In the genomic region with DNA sequence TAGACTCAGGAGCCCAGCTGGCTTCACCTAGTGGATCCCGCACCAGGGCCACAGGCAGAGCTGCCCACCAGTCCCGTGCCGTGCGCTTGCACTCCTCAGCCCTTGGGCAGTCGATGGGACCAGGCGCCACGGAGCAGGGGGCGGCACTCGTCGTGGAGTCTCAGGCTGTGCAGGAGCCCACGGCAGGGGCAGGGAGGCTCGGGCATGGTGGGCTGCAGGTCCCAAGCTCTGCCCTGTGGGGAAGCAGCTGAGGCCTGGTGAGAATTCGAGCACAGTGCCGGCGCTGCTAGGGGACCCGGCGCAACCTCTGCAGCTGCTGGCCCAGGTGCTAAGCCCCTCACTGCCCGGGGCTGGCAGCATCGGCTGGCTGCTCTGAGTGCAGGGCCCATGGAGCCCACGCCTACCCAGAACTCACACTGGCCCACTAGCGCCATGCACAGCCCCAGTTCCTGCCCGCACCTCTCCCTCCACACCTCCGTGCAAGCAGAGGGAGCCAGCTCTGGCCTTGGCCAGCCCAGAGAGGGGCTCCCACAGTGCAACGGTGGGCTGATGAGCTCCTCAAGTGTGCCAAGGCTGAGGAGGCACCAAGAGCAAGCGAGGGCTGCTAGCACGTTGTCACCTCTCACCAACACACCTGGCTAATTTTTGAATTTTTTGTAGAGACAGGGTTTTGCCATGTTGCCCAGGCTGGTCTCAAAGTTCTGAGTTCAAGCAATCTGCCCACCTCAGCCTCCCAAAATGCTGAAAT, we compare ENCODE assay signal across 22 cellular contexts.
DNase-seq lines count a peak whose midpoint lies in the region; ATAC-seq and TF ChIP-seq lines count a peak whose summit lies in the region.
"Had no signal": no experiment of that assay in that cellular context is flagged by ENCODE, and none has a peak within 500 bp of the region (broad histone marks: within the 10 kb centered on the region; RNA-seq: fewer than 3 reads in every experiment).

No MANE protein-coding gene starts in this region.

- POLR2A ChIA-PET in RWPE1 (lab: Yijun Ruan, JAX; ENCODE audit: low non-redundant PET), result no interaction called here

- H2BK15ac ChIP-seq in neuronal stem cell (ENCODE audit: low read length), result no peak overlapping the region

- no peaks in the 10 kb centered on the region for H3K9me3 Mint-ChIP-seq in natural killer cell treated with Interleukin-12 subunit alpha and Interleukin-12 subunit beta and Interleukin-15 and Interleukin-18, amount 100 ng/mL, for 72 hours
- H3K9me3 Mint-ChIP-seq in natural killer cell, result no peaks in the 10 kb centered on the region
- no peaks in the 10 kb centered on the region for H3K9me3 Mint-ChIP-seq in stimulated activated memory B cell treated with anti-CD40 and anti-IgM and Interleukin-4, amounts not matched to agents 10 μg/mL and 1 μg/mL and 100 μg/mL, for 72 hours
- H3K9me3 Mint-ChIP-seq: CD4-positive, alpha-beta T cell; CD8-positive, alpha-beta memory T cell had no signal

- H2AK5ac ChIP-seq in neuronal stem cell (ENCODE audit: low read depth, low read length), result no peak overlapping the region

- TF ChIP-seq CTCF in natural killer cell (IDR thresholded peaks at IDR 0.05) (no peak), RWPE1 (conservative IDR thresholded peaks at IDR 0.05; ENCODE audit: low read depth) (no peak)

- no peak overlapping the region for H3K4me2 ChIP-seq in neuronal stem cell (ENCODE audit: insufficient read depth, low read length, poor library complexity, severe bottlenecking)
- H3K4me2 ChIP-seq: A549; BLaER1 treated with 17β-estradiol and CSF1 and Interleukin-3, amounts not matched to agents 10 nM and 100 nM had no signal

- H3K27me3 Mint-ChIP-seq in natural killer cell treated with Interleukin-12 subunit alpha and Interleukin-12 subunit beta and Interleukin-15 and Interleukin-18, amount 100 ng/mL, for 72 hours, result no peaks in the 10 kb centered on the region
- H3K27me3 Mint-ChIP-seq in natural killer cell (ENCODE audit: low read depth in 2 of 2), result no peaks in the 10 kb centered on the region
- no peaks in the 10 kb centered on the region for H3K27me3 Mint-ChIP-seq in stimulated activated memory B cell treated with anti-CD40 and anti-IgM and Interleukin-4, amounts not matched to agents 10 μg/mL and 1 μg/mL and 100 μg/mL, for 72 hours
- H3K27me3 Mint-ChIP-seq: CD4-positive, alpha-beta T cell had no signal

- H3K4me1 Mint-ChIP-seq in natural killer cell treated with Interleukin-12 subunit alpha and Interleukin-12 subunit beta and Interleukin-15 and Interleukin-18, amount 100 ng/mL, for 72 hours (ENCODE audit: low read depth in 2 of 2), result no peaks in the 10 kb centered on the region
- no peaks in the 10 kb centered on the region for H3K4me1 Mint-ChIP-seq in natural killer cell
- H3K4me1 Mint-ChIP-seq in stimulated activated memory B cell treated with anti-CD40 and anti-IgM and Interleukin-4, amounts not matched to agents 10 μg/mL and 1 μg/mL and 100 μg/mL, for 72 hours, result no peaks in the 10 kb centered on the region

- H3K4me1 ChIP-seq in neuronal stem cell (ENCODE audit: control insufficient read depth in 2 of 2, insufficient read depth in 1 of 2, low read depth in 1 of 2, low read length in 2 of 2), result no peaks in the 10 kb centered on the region
- H3K4me1 ChIP-seq: A549; BE2C; BLaER1 treated with 17β-estradiol and CSF1 and Interleukin-3, amounts not matched to agents 10 nM and 100 nM had no signal

- CTCF ChIA-PET in RWPE1 (lab: Yijun Ruan, JAX), result interaction anchor here (1.0 kb wide), 1 partner anchor 151 kb away, joined by 3 read pairs; no protein-coding TSS in a partner anchor

- no peak overlapping the region for H3K18ac ChIP-seq in neuronal stem cell (ENCODE audit: low read length)

- no peaks in the 10 kb centered on the region for H3K36me3 Mint-ChIP-seq in natural killer cell treated with Interleukin-12 subunit alpha and Interleukin-12 subunit beta and Interleukin-15 and Interleukin-18, amount 100 ng/mL, for 72 hours
- no peaks in the 10 kb centered on the region for H3K36me3 Mint-ChIP-seq in natural killer cell
- H3K36me3 Mint-ChIP-seq in stimulated activated memory B cell treated with anti-CD40 and anti-IgM and Interleukin-4, amounts not matched to agents 10 μg/mL and 1 μg/mL and 100 μg/mL, for 72 hours, result no peaks in the 10 kb centered on the region
- H3K36me3 Mint-ChIP-seq: CD14-positive monocyte had no signal

- H2BK120ac ChIP-seq in neuronal stem cell (ENCODE audit: low read depth, low read length), result no peak overlapping the region

- intact Hi-C loops in natural killer cell (cut with micrococcal nuclease), result no loop called here

- H3K9ac ChIP-seq in neuronal stem cell (ENCODE audit: low read depth, low read length, poor library complexity), result no peak overlapping the region
- H3K9ac ChIP-seq: BLaER1 treated with 17β-estradiol and CSF1 and Interleukin-3, amounts not matched to agents 10 nM and 100 nM; GM23248 had no signal

- WGBS in neuronal stem cell (ENCODE audit: extremely low coverage in 2 of 2, insufficient read length in 2 of 2, insufficient replicate concordance in 1 of 2), 2 donors, result no CpG with 5 or more reads among the region's 26 CpGs

- H2AFZ ChIP-seq in neuronal stem cell (ENCODE audit: low read length), result no peak overlapping the region
- H2AFZ ChIP-seq: GM23248 had no signal

- H3K79me1 ChIP-seq in neuronal stem cell (ENCODE audit: low read depth, low read length), result no peaks in the 10 kb centered on the region

- H3K27me3 ChIP-seq in neuronal stem cell (ENCODE audit: control insufficient read depth in 3 of 3, insufficient read depth in 3 of 3, low read depth in 1 of 3, low read length in 3 of 3), result no peaks in the 10 kb centered on the region
- H3K27me3 ChIP-seq: BE2C; BLaER1 treated with 17β-estradiol and CSF1 and Interleukin-3, amounts not matched to agents 10 nM and 100 nM had no signal

- DNase-seq in natural killer cell treated with Interleukin-12 subunit alpha and Interleukin-12 subunit beta and Interleukin-15 and Interleukin-18, amount 100 ng/mL, for 72 hours (ENCODE audit: low spot score), result no peak
- DNase-seq in natural killer cell, result no peak
- no peak for DNase-seq in neuronal stem cell (ENCODE audit: low spot score)
- no peak for DNase-seq in RWPE1 (ENCODE audit: low spot score)
- DNase-seq in SIG-M5 (lab: John Stamatoyannopoulos, UW), result no peak
- DNase-seq: 8988T; ACHN; AML-193; BE2C; CD4-positive, alpha-beta T cell; CD8-positive, alpha-beta memory T cell; DMS153; DND-41; GM23248; H7; HFFc6 had no signal

- ATAC-seq in natural killer cell treated with Interleukin-12 subunit alpha and Interleukin-12 subunit beta and Interleukin-15 and Interleukin-18, amount 100 ng/mL, for 72 hours, result peak; percentile 43 to 59
- no peak for ATAC-seq in natural killer cell
- ATAC-seq in stimulated activated memory B cell treated with anti-CD40 and anti-IgM and Interleukin-4, amounts not matched to agents 10 μg/mL and 1 μg/mL and 100 μg/mL, for 72 hours, result peak; percentile 43
- no peak for ATAC-seq in GM18907 (IDR thresholded peaks at IDR 0.05; ENCODE audit: unreplicated experiment)
- ATAC-seq: A549, HCT116 had no signal

- no peak overlapping the region for H3K23ac ChIP-seq in neuronal stem cell (ENCODE audit: low read depth, low read length, poor library complexity)

- H3K9me3 ChIP-seq in neuronal stem cell (replicated peaks in 1 of 2; ENCODE audit: control insufficient read depth in 2 of 2, insufficient read depth in 1 of 2, low read depth in 1 of 2, low read length in 2 of 2), result no peaks in the 10 kb centered on the region
- H3K9me3 ChIP-seq: A549, BE2C had no signal

- H4K91ac ChIP-seq in neuronal stem cell (ENCODE audit: low read depth, low read length, poor library complexity), result no peak overlapping the region

- no peak overlapping the region for H2BK5ac ChIP-seq in neuronal stem cell (ENCODE audit: low read length)

- peak overlapping the region; percentile 3 for H3K14ac ChIP-seq in neuronal stem cell (ENCODE audit: low read length)

- H2BK12ac ChIP-seq in neuronal stem cell (ENCODE audit: low read length), result no peak overlapping the region

- H3K27ac ChIP-seq in neuronal stem cell (replicated peaks; ENCODE audit: low read length) (no peak overlapping the region), RWPE1 (no peak overlapping the region)
- H3K27ac ChIP-seq: A549; BLaER1 treated with 17β-estradiol and CSF1 and Interleukin-3, amounts not matched to agents 10 nM and 100 nM; GM23248 had no signal

- no peak overlapping the region for H3K4me3 ChIP-seq in neuronal stem cell (ENCODE audit: low read length in 2 of 2)
- H3K4me3 ChIP-seq: A549; BLaER1 treated with 17β-estradiol and CSF1 and Interleukin-3, amounts not matched to agents 10 nM and 100 nM; GM23248 had no signal

- no peak overlapping the region for H3K4ac ChIP-seq in neuronal stem cell (ENCODE audit: low read length)

- no peaks in the 10 kb centered on the region for H3K36me3 ChIP-seq in neuronal stem cell (replicated peaks in 1 of 2; ENCODE audit: control insufficient read depth in 2 of 2, insufficient read depth in 2 of 2, low read length in 2 of 2)
- H3K36me3 ChIP-seq: BE2C; BLaER1 treated with 17β-estradiol and CSF1 and Interleukin-3, amounts not matched to agents 10 nM and 100 nM had no signal

- H4K8ac ChIP-seq in neuronal stem cell (ENCODE audit: low read depth, low read length), result no peak overlapping the region

- H3K27ac Mint-ChIP-seq in natural killer cell treated with Interleukin-12 subunit alpha and Interleukin-12 subunit beta and Interleukin-15 and Interleukin-18, amount 100 ng/mL, for 72 hours, result no peak overlapping the region
- H3K27ac Mint-ChIP-seq in natural killer cell, result no peak overlapping the region
- H3K27ac Mint-ChIP-seq in stimulated activated memory B cell treated with anti-CD40 and anti-IgM and Interleukin-4, amounts not matched to agents 10 μg/mL and 1 μg/mL and 100 μg/mL, for 72 hours, result no peak overlapping the region
- H3K27ac Mint-ChIP-seq: CD4-positive, alpha-beta T cell; HFFc6 had no signal

- no peak overlapping the region for H3K4me3 Mint-ChIP-seq in natural killer cell treated with Interleukin-12 subunit alpha and Interleukin-12 subunit beta and Interleukin-15 and Interleukin-18, amount 100 ng/mL, for 72 hours
- no peak overlapping the region for H3K4me3 Mint-ChIP-seq in natural killer cell
- H3K4me3 Mint-ChIP-seq in stimulated activated memory B cell treated with anti-CD40 and anti-IgM and Interleukin-4, amounts not matched to agents 10 μg/mL and 1 μg/mL and 100 μg/mL, for 72 hours, result no peak overlapping the region
- H3K4me3 Mint-ChIP-seq: CD4-positive, alpha-beta T cell; HFFc6 had no signal

Comparison
In these comparisons a context has a peak if more than half of its experiments do, and no peak if none do; other contexts are left out.
1. ATAC-seq: peak in natural killer cell treated with Interleukin-12 subunit alpha and Interleukin-12 subunit beta and Interleukin-15 and Interleukin-18, amount 100 ng/mL, for 72 hours (2 of 2) and stimulated activated memory B cell treated with anti-CD40 and anti-IgM and Interleukin-4, amounts not matched to agents 10 μg/mL and 1 μg/mL and 100 μg/mL, for 72 hours (single experiment); none in natural killer cell (0 of 3) and GM18907 (single experiment).